In genomic region chr6:150145830-150146229, GRCh38 we compare ENCODE assay signal across 15 cellular contexts. TPM values are rescaled to one million over a fixed set of nuclear protein-coding genes. Genes with fewer than 3 reads are reported as not detected.
DNase-seq lines count a peak whose midpoint lies in the region; ATAC-seq and TF ChIP-seq lines count a peak whose summit lies in the region.
"Had no signal": no experiment of that assay in that cellular context is flagged by ENCODE, and none has a peak within 500 bp of the region (broad histone marks: within the 10 kb centered on the region; RNA-seq: fewer than 3 reads in every experiment).

No MANE protein-coding gene starts in this region.

- no peak for ATAC-seq in Right ventricle myocardium superior (ENCODE audit: poor library complexity)
- ATAC-seq in activated CD8-positive, alpha-beta T cell treated with anti-CD3 and anti-CD28 coated beads, Interleukin-2, amount 10 ng/mL, durations not matched to agents 7 days and 5 days, result no peak
- no peak for ATAC-seq in HG03342 (IDR thresholded peaks at IDR 0.05; ENCODE audit: unreplicated experiment)
- ATAC-seq in naive thymus-derived CD8-positive, alpha-beta T cell, result no peak

- TF ChIP-seq EP300 in suprapubic skin (IDR thresholded peaks at IDR 0.05), result no peak

- no peaks in the 10 kb centered on the region for H3K36me3 ChIP-seq in cardiac muscle cell
- H3K36me3 ChIP-seq in PC-9 (ENCODE audit: low read depth), result no peaks in the 10 kb centered on the region
- no peaks in the 10 kb centered on the region for H3K36me3 ChIP-seq in esophagus squamous epithelium
- H3K36me3 ChIP-seq in suprapubic skin, result no peaks in the 10 kb centered on the region
- H3K36me3 ChIP-seq: SJSA1, transverse colon had no signal

- POLR2A ChIA-PET in PC-9 (lab: Charles Lee; ENCODE audit: unreplicated experiment), result interaction anchor here (0.5 kb wide), 1 partner anchor 1940 kb away, joined by 4 read pairs; no protein-coding TSS in a partner anchor
- POLR2A ChIA-PET in activated CD8-positive, alpha-beta T cell treated with anti-CD3 and anti-CD28 coated beads, Interleukin-2, amount 10 ng/mL, durations not matched to agents 7 days and 5 days (lab: Charles Lee), result no interaction called here
- POLR2A ChIA-PET in naive thymus-derived CD8-positive, alpha-beta T cell (lab: Charles Lee), result no interaction called here

- BruUV-seq in PC-9 (replicated peaks; lab: Mats Ljungman, UMichigan), result no TSS peak

- peaks cover 43% of the 10 kb centered on the region for H3K4me1 ChIP-seq in cardiac muscle cell (ENCODE audit: low read depth)
- peaks cover 49% of the 10 kb centered on the region for H3K4me1 ChIP-seq in PC-9 (replicated peaks; ENCODE audit: insufficient read depth)
- peaks cover 11 to 56% (median 26%) of the 10 kb centered on the region in 3 donors for H3K4me1 ChIP-seq in esophagus squamous epithelium
- peaks cover 45% of the 10 kb centered on the region for H3K4me1 ChIP-seq in suprapubic skin
- H3K4me1 ChIP-seq: parathyroid adenoma had no signal

- H3K9me2 ChIP-seq in PC-9 (ENCODE audit: insufficient read depth), result no peaks in the 10 kb centered on the region

- peaks cover 11% of the 10 kb centered on the region for H3K4me1 Mint-ChIP-seq in activated CD8-positive, alpha-beta T cell treated with anti-CD3 and anti-CD28 coated beads, Interleukin-2, amount 10 ng/mL, durations not matched to agents 7 days and 5 days (ENCODE audit: low read depth)
- peaks cover 3 to 21% (median 10%) of the 10 kb centered on the region in 4 donors for H3K4me1 Mint-ChIP-seq in naive thymus-derived CD8-positive, alpha-beta T cell

- H3K79me2 ChIP-seq in PC-9 (ENCODE audit: low read depth), result peaks cover 60% of the 10 kb centered on the region
- H3K79me2 ChIP-seq: parathyroid adenoma had no signal

- no peaks in the 10 kb centered on the region for H3K9me3 ChIP-seq in cardiac muscle cell (ENCODE audit: low read depth)
- H3K9me3 ChIP-seq in PC-9 (ENCODE audit: insufficient read depth, low read depth), result no peaks in the 10 kb centered on the region
- H3K9me3 ChIP-seq in esophagus squamous epithelium, result no peaks in the 10 kb centered on the region
- H3K9me3 ChIP-seq in suprapubic skin, result no peaks in the 10 kb centered on the region
- H3K9me3 ChIP-seq: transverse colon had no signal

- no peak overlapping the region for H3K27ac Mint-ChIP-seq in activated CD8-positive, alpha-beta T cell treated with anti-CD3 and anti-CD28 coated beads, Interleukin-2, amount 10 ng/mL, durations not matched to agents 7 days and 5 days
- H3K27ac Mint-ChIP-seq in naive thymus-derived CD8-positive, alpha-beta T cell, result no peak overlapping the region

- H3K4me3 Mint-ChIP-seq in activated CD8-positive, alpha-beta T cell treated with anti-CD3 and anti-CD28 coated beads, Interleukin-2, amount 10 ng/mL, durations not matched to agents 7 days and 5 days, result no peak overlapping the region
- H3K4me3 Mint-ChIP-seq in naive thymus-derived CD8-positive, alpha-beta T cell, result no peak overlapping the region

- no peaks in the 10 kb centered on the region for H3K36me3 Mint-ChIP-seq in activated CD8-positive, alpha-beta T cell treated with anti-CD3 and anti-CD28 coated beads, Interleukin-2, amount 10 ng/mL, durations not matched to agents 7 days and 5 days (ENCODE audit: low read depth)
- H3K36me3 Mint-ChIP-seq in naive thymus-derived CD8-positive, alpha-beta T cell, result no peaks in the 10 kb centered on the region

- H3K27ac ChIP-seq in cardiac muscle cell, result peak overlapping the region; percentile 92
- peak overlapping the region; percentile 90 for H3K27ac ChIP-seq in PC-9
- H3K27ac ChIP-seq in esophagus squamous epithelium, result peak overlapping the region; percentile 26 to 49 (median 42)
- H3K27ac ChIP-seq in suprapubic skin, result peak overlapping the region; percentile 60
- H3K27ac ChIP-seq: parathyroid adenoma, SJSA1, transverse colon had no signal

- intact Hi-C loops in Right ventricle myocardium superior (cut with DNase I) (loop anchor here (10.0 kb wide), 1 partner anchor 109 kb away; no protein-coding TSS in a partner anchor), PC-9 (cut with micrococcal nuclease; ENCODE audit: unreplicated experiment) (loop anchor here (2.0 kb wide), 1 partner anchor 189 kb away; no protein-coding TSS in a partner anchor), esophagus squamous epithelium (cut with DNase I) (loop anchor here (10.0 kb wide), 1 partner anchor 109 kb away; no protein-coding TSS in a partner anchor)

- no peaks in the 10 kb centered on the region for H3K9me3 Mint-ChIP-seq in activated CD8-positive, alpha-beta T cell treated with anti-CD3 and anti-CD28 coated beads, Interleukin-2, amount 10 ng/mL, durations not matched to agents 7 days and 5 days (ENCODE audit: insufficient read depth)
- H3K9me3 Mint-ChIP-seq in naive thymus-derived CD8-positive, alpha-beta T cell, result no peaks in the 10 kb centered on the region

- H3K4me3 ChIP-seq in cardiac muscle cell (peak overlapping the region; percentile 95), PC-9 (peak overlapping the region; percentile 76; the same call in 1 of the 2 replicates), esophagus squamous epithelium (no peak overlapping the region), suprapubic skin (no peak overlapping the region)
- H3K4me3 ChIP-seq: SJSA1, transverse colon had no signal

- TF ChIP-seq POLR2A in esophagus squamous epithelium (IDR thresholded peaks at IDR 0.05) (no peak), suprapubic skin (IDR thresholded peaks at IDR 0.05) (no peak)

- peaks cover 27% of the 10 kb centered on the region for H3F3A ChIP-seq in PC-9 (ENCODE audit: insufficient read depth, low read depth)

- no peaks in the 10 kb centered on the region for H4K20me1 ChIP-seq in PC-9 (ENCODE audit: insufficient read depth)

- H3K4me2 ChIP-seq in PC-9, result peak overlapping the region; percentile 92

- DNase-seq in cardiac muscle cell (ENCODE audit: low read depth in 1 of 2, low spot score in 1 of 2) (no peak), Right ventricle myocardium superior (no peak), PC-9 (peak in 1 of 2 experiments; percentile 88), esophagus squamous epithelium (lab: John Stamatoyannopoulos, UW) (no peak), suprapubic skin (ENCODE audit: low spot score in 2 of 2) (no peak)
- no peak for DNase-seq in activated CD8-positive, alpha-beta T cell treated with anti-CD3 and anti-CD28 coated beads, Interleukin-2, amount 10 ng/mL, durations not matched to agents 7 days and 5 days
- DNase-seq in naive thymus-derived CD8-positive, alpha-beta T cell, result no peak
- DNase-seq: midbrain, NCI-H1436 treated with DMSO at 0.1 percent for 48 hours, NCI-H524 had no signal

- peaks cover 69% of the 10 kb centered on the region for H3K27me3 Mint-ChIP-seq in activated CD8-positive, alpha-beta T cell treated with anti-CD3 and anti-CD28 coated beads, Interleukin-2, amount 10 ng/mL, durations not matched to agents 7 days and 5 days (ENCODE audit: low read depth)
- H3K27me3 Mint-ChIP-seq in naive thymus-derived CD8-positive, alpha-beta T cell, result peaks cover 39 to 64% (median 56%) of the 10 kb centered on the region in 5 donors

- H3K27me3 ChIP-seq in cardiac muscle cell, result peaks cover 35% of the 10 kb centered on the region
- H3K27me3 ChIP-seq in PC-9 (ENCODE audit: insufficient read depth, low read depth), result no peaks in the 10 kb centered on the region
- H3K27me3 ChIP-seq in esophagus squamous epithelium, result peaks cover 0 to 94% (median 8%) of the 10 kb centered on the region in 4 donors
- peaks cover 67% of the 10 kb centered on the region for H3K27me3 ChIP-seq in suprapubic skin

- H2AFZ ChIP-seq in PC-9, result no peak overlapping the region
- H2AFZ ChIP-seq: parathyroid adenoma had no signal

- CTCF ChIA-PET in PC-9 (lab: Charles Lee), result no interaction called here
- CTCF ChIA-PET in activated CD8-positive, alpha-beta T cell treated with anti-CD3 and anti-CD28 coated beads, Interleukin-2, amount 10 ng/mL, durations not matched to agents 7 days and 5 days (lab: Charles Lee), result no interaction called here

- TF ChIP-seq CTCF in cardiac muscle cell (IDR thresholded peaks at IDR 0.05; ENCODE audit: low read depth, low read length) (no peak), PC-9 (conservative IDR thresholded peaks at IDR 0.05) (no peak), esophagus squamous epithelium (IDR thresholded peaks at IDR 0.05) (no peak), suprapubic skin (IDR thresholded peaks at IDR 0.05) (no peak)

RNA-seq across cellular contexts. Expression of gene PPP1R14C, which starts 3.0 kb away (rescaled TPM):
- 104 and 106 TPM in 2 replicates for total RNA-seq in cardiac muscle cell
- 190 and 273 TPM in 2 replicates for polyA plus RNA-seq in cardiac muscle cell
- 131 TPM for total RNA-seq in Right ventricle myocardium superior
- total RNA-seq in PC-9 (2021), result 9.8 and 12.1 TPM in 2 replicates
- total RNA-seq in esophagus squamous epithelium, result 10 to 100 TPM in 3 of 4 donors, 1 to 10 TPM in 1; 9.3 to 27.8 (median 21.3) TPM
- total RNA-seq in suprapubic skin, result 100 to 1,000 TPM in 2 of 4 donors, 10 to 100 TPM in 2; 44.3 to 104 (median 88.8) TPM
- total RNA-seq in activated CD8-positive, alpha-beta T cell treated with anti-CD3 and anti-CD28 coated beads, Interleukin-2, amount 10 ng/mL, durations not matched to agents 7 days and 5 days, result not detected
- total RNA-seq in naive thymus-derived CD8-positive, alpha-beta T cell, result not detected
- polyA plus RNA-seq in naive thymus-derived CD8-positive, alpha-beta T cell, result under 1 TPM in 1 of 3 donors, not detected in 2; 0.24 TPM
- total RNA-seq: SJSA1 had no signal
- polyA plus RNA-seq: fibroblast of lung had no signal

Comparison
In these comparisons a context has a peak if more than half of its experiments do, and no peak if none do; other contexts are left out.
1. H3K4me3 ChIP-seq: peak in cardiac muscle cell (single experiment) and PC-9 (single experiment); none in esophagus squamous epithelium (0 of 4) and suprapubic skin (single experiment).
2. RNA of gene PPP1R14C, which starts 3.0 kb away (total RNA-seq): 131 TPM in Right ventricle myocardium superior (single experiment), 104 to 106 TPM in cardiac muscle cell, 44.3 to 104 TPM in suprapubic skin, 9.3 to 27.8 TPM in esophagus squamous epithelium and 9.8 to 12.1 TPM in PC-9; not detected in activated CD8-positive, alpha-beta T cell treated with anti-CD3 and anti-CD28 coated beads, Interleukin-2, amount 10 ng/mL, durations not matched to agents 7 days and 5 days and not detected in naive thymus-derived CD8-positive, alpha-beta T cell; every median in the first group is over 10 times any median in the second.
3. Peak in every context shown above with its lines, with median percentiles within 50 percentile points of each other: H3K27ac ChIP-seq.